ENCODE assay signal across 10 cellular contexts in genomic region chr9:13568446-13568845, GRCh38.
DNase-seq lines count a peak whose midpoint lies in the region; ATAC-seq and TF ChIP-seq lines count a peak whose summit lies in the region.
"Had no signal": no experiment of that assay in that cellular context is flagged by ENCODE, and none has a peak within 500 bp of the region (broad histone marks: within the 10 kb centered on the region; RNA-seq: fewer than 3 reads in every experiment).

No MANE protein-coding gene starts in this region.

- WGBS in psoas muscle, 3 donors: 6 to 25% (median 10%) methylated on average over 5 of the region's 5 CpGs

- H3K4me1 ChIP-seq in psoas muscle: peaks cover 20% of the 10 kb centered on the region

- ATAC-seq in GM19463 (IDR thresholded peaks at IDR 0.05; ENCODE audit: unreplicated experiment): peak; percentile 42
- peak; percentile 49 for ATAC-seq in left ventricle myocardium superior
- peak in 3 of 4 donors; percentile 50 to 77 (median 52) for ATAC-seq in psoas muscle
- ATAC-seq in GM18511 (IDR thresholded peaks at IDR 0.05; ENCODE audit: unreplicated experiment): no peak
- no peak for ATAC-seq in GM21526 (IDR thresholded peaks at IDR 0.05; ENCODE audit: low FRiP score, unreplicated experiment)
- ATAC-seq: mucosa of descending colon had no signal

- TF ChIP-seq CTCF in WERI-Rb-1 (IDR thresholded peaks at IDR 0.05; ENCODE audit: low read depth, low read length) (no peak), psoas muscle (IDR thresholded peaks at IDR 0.05) (no peak)

- H3K27ac ChIP-seq in WERI-Rb-1 (no peak overlapping the region; the same call in 1 of the 2 replicates), psoas muscle (peak overlapping the region; percentile 72)

- DNase-seq in WERI-Rb-1 (no peak), left ventricle myocardium superior (no peak), psoas muscle (peak in 1 of 2 donors; percentile 42), NCI-H1105 (lab: John Stamatoyannopoulos, UW) (no peak), NCI-H82 treated with DMSO at 0.1 percent for 48 hours (lab: John Stamatoyannopoulos, UW; ENCODE audit: unreplicated experiment) (no peak)
- DNase-seq: activated CD4-positive, alpha-beta T cell treated with anti-CD3 and anti-CD28 coated beads, Interleukin-2, amount 50 U/mL, for 1 hour had no signal

- H3K27me3 ChIP-seq in WERI-Rb-1 (ENCODE audit: insufficient read depth, low read depth, severe bottlenecking) (no peaks in the 10 kb centered on the region), psoas muscle (ENCODE audit: insufficient read depth in 3 of 3, low read length in 2 of 3) (no peaks in the 10 kb centered on the region)

- H3K36me3 ChIP-seq in WERI-Rb-1 (no peaks in the 10 kb centered on the region), psoas muscle (ENCODE audit: insufficient read depth in 1 of 2, low read depth in 1 of 2) (no peaks in the 10 kb centered on the region)

- H3K4me3 ChIP-seq in WERI-Rb-1 (ENCODE audit: low read depth, low read length) (peak overlapping the region; percentile 34), psoas muscle (peak overlapping the region; percentile 55)
- H3K4me3 ChIP-seq: mucosa of descending colon had no signal

- intact Hi-C loops in left ventricle myocardium superior (cut with micrococcal nuclease): loop anchor here (10.0 kb wide), 1 partner anchor 776 kb away; no protein-coding TSS in a partner anchor
- intact Hi-C loops in psoas muscle (cut with DNase I): no loop called here

- no peaks in the 10 kb centered on the region for H3K9me3 ChIP-seq in WERI-Rb-1 (ENCODE audit: severe bottlenecking)
- no peaks in the 10 kb centered on the region for H3K9me3 ChIP-seq in psoas muscle
- H3K9me3 ChIP-seq: mucosa of descending colon had no signal

Comparison
In these comparisons a context has a peak if more than half of its experiments do, and no peak if none do; other contexts are left out.
1. ATAC-seq: peak in GM19463 (single experiment), left ventricle myocardium superior (single experiment) and psoas muscle (3 of 4); none in GM18511 (single experiment) and GM21526 (single experiment).